In the genomic region with DNA sequence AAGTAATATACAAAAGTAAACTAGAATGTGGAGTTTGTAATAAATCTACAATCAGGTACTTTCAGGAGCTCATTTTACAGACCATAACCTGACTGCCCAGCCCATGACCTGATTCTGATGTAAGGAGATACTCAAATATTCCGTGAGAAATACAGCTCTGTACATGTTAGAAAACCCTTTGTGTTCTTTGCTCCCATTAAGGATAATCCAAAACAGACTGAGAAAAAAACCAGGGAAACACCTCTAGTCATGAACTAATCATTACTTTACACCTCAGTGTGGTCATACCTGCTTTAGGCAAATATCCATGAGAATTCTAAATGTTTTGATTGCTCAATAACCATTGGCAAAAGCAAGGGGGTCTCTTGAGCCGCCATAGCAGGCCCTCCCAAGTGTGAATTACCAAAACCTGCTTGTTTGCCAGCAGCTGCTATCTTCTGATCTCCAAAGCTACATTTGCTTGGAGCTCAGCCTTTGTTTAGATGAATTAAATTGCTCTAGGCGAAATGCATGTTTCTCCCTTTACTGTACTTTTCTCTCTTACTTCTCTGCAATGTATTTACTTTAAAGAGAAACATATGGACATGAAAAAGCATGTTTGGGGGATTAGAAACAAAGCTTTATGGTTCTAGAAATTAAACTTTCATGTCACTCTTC, we compare ENCODE assay signal across 17 cellular contexts.
DNase-seq lines count a peak whose midpoint lies in the region; ATAC-seq, FAIRE-seq and TF ChIP-seq lines count a peak whose summit lies in the region.
"Had no signal": no experiment of that assay in that cellular context is flagged by ENCODE, and none has a peak within 500 bp of the region (broad histone marks: within the 10 kb centered on the region; RNA-seq: fewer than 3 reads in every experiment).

No MANE protein-coding gene starts in this region.

- H3K27ac Mint-ChIP-seq in nephron: peak overlapping the region in 2 of 3 experiments; percentile 16 to 60

- no peak overlapping the region for H3K27ac ChIP-seq in SJCRH30
- H3K27ac ChIP-seq in epithelial cell of prostate: peak overlapping the region; percentile 28

- no peak for FAIRE-seq in GM12892 (lab: Jason Lieb, UNC)

- no peaks in the 10 kb centered on the region for H3K27me3 Mint-ChIP-seq in nephron (ENCODE audit: low read depth)

- H3K36me3 ChIP-seq in SJCRH30: no peaks in the 10 kb centered on the region

- H3K27me3 ChIP-seq in SJCRH30: no peaks in the 10 kb centered on the region

- H3K9me3 Mint-ChIP-seq in nephron: no peaks in the 10 kb centered on the region

- no peak overlapping the region for H3K4me3 ChIP-seq in SJCRH30

- no peak overlapping the region for H3K4me3 Mint-ChIP-seq in nephron

- DNase-seq in ELR (ENCODE audit: low read depth): peak; percentile 20
- peak; percentile 10 to 33 for DNase-seq in SJCRH30
- no peak for DNase-seq in epithelial cell of prostate (ENCODE audit: low read depth, low spot score)
- no peak for DNase-seq in SW480 (ENCODE audit: low spot score)
- no peak for DNase-seq in GM12892 (ENCODE audit: insufficient read length)
- DNase-seq: C1 segment of cervical spinal cord, DND-41, GOT3, NCI-H1105, NCI-H1694, NCI-H2227 treated with DMSO at 0.1 percent for 48 hours, NCI-H524, Right ventricle myocardium superior had no signal

- peaks cover 6% of the 10 kb centered on the region for H3K36me3 Mint-ChIP-seq in nephron (ENCODE audit: low read depth)

- TF ChIP-seq POLR2A in GM12892 (IDR thresholded peaks at IDR 0.05; ENCODE audit: low read depth, low read length): no peak

- peaks cover 7% of the 10 kb centered on the region for H3K4me1 ChIP-seq in SJCRH30

- no peaks in the 10 kb centered on the region for H3K4me1 Mint-ChIP-seq in nephron

- no peaks in the 10 kb centered on the region for H3K9me3 ChIP-seq in SJCRH30 (replicated peaks)

- no peak for ATAC-seq in GM18861 (IDR thresholded peaks at IDR 0.05; ENCODE audit: unreplicated experiment)
- ATAC-seq in HG02938 (IDR thresholded peaks at IDR 0.05; ENCODE audit: unreplicated experiment): no peak
- ATAC-seq: Panc1 had no signal

- no peak for TF ChIP-seq CTCF in nephron (IDR thresholded peaks at IDR 0.05; ENCODE audit: unreplicated experiment in 3 of 3)

Comparison
In these comparisons a context has a peak if more than half of its experiments do, and no peak if none do; other contexts are left out.
1. DNase-seq: peak in ELR (single experiment) and SJCRH30 (2 of 2); none in epithelial cell of prostate (single experiment), SW480 (single experiment) and GM12892 (single experiment).